19 cellular contexts compared by ENCODE assay signal in genomic region chr19:35120898-35121297, GRCh38. TPM values are rescaled to one million over a fixed set of nuclear protein-coding genes. Genes with fewer than 3 reads are reported as not detected.
A peak's percentile ranks its signal among the peaks of the same experiment; 100 is the strongest.
DNase-seq lines count a peak whose midpoint lies in the region; ATAC-seq, FAIRE-seq and TF ChIP-seq lines count a peak whose summit lies in the region.
"Had no signal": no experiment of that assay in that cellular context is flagged by ENCODE, and none has a peak within 500 bp of the region (broad histone marks: within the 10 kb centered on the region; RNA-seq: fewer than 3 reads in every experiment).

No MANE protein-coding gene starts in this region.

- no peaks in the 10 kb centered on the region for H3K36me3 ChIP-seq in left ventricle myocardium inferior
- peaks cover 0 to 5% of the 10 kb centered on the region in 2 donors for H3K36me3 ChIP-seq in esophagus (ENCODE audit: control insufficient read depth in 2 of 2, insufficient read depth in 2 of 2, low read length in 1 of 2)
- H3K36me3 ChIP-seq in psoas muscle (ENCODE audit: insufficient read depth in 1 of 2, low read depth in 1 of 2): no peaks in the 10 kb centered on the region

- H3K27me3 ChIP-seq in left ventricle myocardium inferior (ENCODE audit: low read depth) (no peaks in the 10 kb centered on the region), esophagus (ENCODE audit: control insufficient read depth in 1 of 2, insufficient read depth in 2 of 2, low read length in 2 of 2) (no peaks in the 10 kb centered on the region), psoas muscle (ENCODE audit: insufficient read depth in 3 of 3, low read length in 2 of 3) (no peaks in the 10 kb centered on the region)

- no peak overlapping the region for H3K4me3 ChIP-seq in left ventricle myocardium inferior
- H3K4me3 ChIP-seq in esophagus (ENCODE audit: low read depth in 1 of 2, low read length in 2 of 2): no peak overlapping the region
- no peak overlapping the region for H3K4me3 ChIP-seq in psoas muscle

- FAIRE-seq in D721Med (lab: Jason Lieb, UNC): no peak

- H3K27ac ChIP-seq in left ventricle myocardium inferior (replicated peaks): peak overlapping the region; percentile 36
- peak overlapping the region; percentile 83 to 91 for H3K27ac ChIP-seq in esophagus (ENCODE audit: low read depth in 2 of 2, low read length in 1 of 2)
- H3K27ac ChIP-seq in psoas muscle: peak overlapping the region; percentile 30

- ATAC-seq in psoas muscle: no peak

- no peak for TF ChIP-seq CTCF in left ventricle myocardium inferior (IDR thresholded peaks at IDR 0.05; ENCODE audit: borderline replicate concordance)
- TF ChIP-seq CTCF in psoas muscle (IDR thresholded peaks at IDR 0.05): no peak
- no peak for TF ChIP-seq CTCF in D721Med (IDR thresholded peaks at IDR 0.05; ENCODE audit: insufficient read depth, missing control alignments)

- WGBS in esophagus, 2 donors: 46 to 67% methylated on average over 7 of the region's 7 CpGs
- 70 to 78% (median 72%) methylated on average over 7 of the region's 7 CpGs for WGBS in psoas muscle, 3 donors

- DNase-seq in left ventricle myocardium inferior (no peak), cardiac septum (ENCODE audit: low spot score) (no peak), psoas muscle (peak in 1 of 2 donors; percentile 56), D721Med (ENCODE audit: insufficient read length, low spot score) (no peak), retina (no peak), OCI-M1 (lab: John Stamatoyannopoulos, UW) (no peak), ureter (ENCODE audit: low spot score) (no peak)
- DNase-seq: 8988T; activated CD4-positive, alpha-beta T cell treated with anti-CD3 and anti-CD28 coated beads for 1 hour; activated T-cell treated with anti-CD3 and anti-CD28 coated beads, Interleukin-2, amount 50 U/mL, for 24 hours; CD8-positive, alpha-beta memory T cell; dermis blood vessel endothelial cell; GDM1; islet precursor cell; NCI-H1417 treated with DMSO at 0.1 percent for 48 hours; NCI-H446; stimulated activated CD8-positive, alpha-beta memory T cell treated with anti-CD3 and anti-CD28 coated beads, Interleukin-4, amount 100 ng/mL, for 48 hours had no signal

- intact Hi-C loops in left ventricle myocardium inferior (cut with micrococcal nuclease): no loop called here
- intact Hi-C loops in cardiac septum (cut with DNase I): no loop called here
- intact Hi-C loops in psoas muscle (cut with DNase I): no loop called here

- H3K9me3 ChIP-seq in left ventricle myocardium inferior (replicated peaks) (no peaks in the 10 kb centered on the region), esophagus (ENCODE audit: control insufficient read depth in 2 of 2, insufficient read depth in 1 of 2, low read depth in 1 of 2, low read length in 1 of 2) (no peaks in the 10 kb centered on the region), psoas muscle (no peaks in the 10 kb centered on the region)

- H3K4me1 ChIP-seq in left ventricle myocardium inferior (peaks cover 31% of the 10 kb centered on the region), esophagus (ENCODE audit: control insufficient read depth in 2 of 2, insufficient read depth in 2 of 2, low read length in 1 of 2) (peaks cover 5 to 43% of the 10 kb centered on the region in 2 donors), psoas muscle (peaks cover 13% of the 10 kb centered on the region)

RNA-seq across cellular contexts. Expression of gene FXYD3, which starts 5.3 kb away (rescaled TPM):
- 1.1 TPM for total RNA-seq in left ventricle myocardium inferior
- not detected for total RNA-seq in cardiac septum
- 100 to 1,000 TPM; 630 to 697 TPM for polyA plus RNA-seq in esophagus
- not detected for total RNA-seq in psoas muscle
- polyA plus RNA-seq in psoas muscle: under 1 TPM; 0.10 to 0.38 (median 0.13) TPM
- total RNA-seq in ureter: 434 TPM
- total RNA-seq: CD8-positive, alpha-beta memory T cell; mononuclear cell had no signal
- polyA plus RNA-seq: CD8-positive, alpha-beta memory T cell had no signal

RNA-seq across cellular contexts. Expression of gene LGI4, which starts 14.0 kb away (rescaled TPM):
- total RNA-seq in left ventricle myocardium inferior (8.4 TPM), cardiac septum (8.1 TPM), psoas muscle (10 to 100 TPM in 3 of 4 donors, 1 to 10 TPM in 1; 3.3 to 22.1 (median 17.3) TPM), ureter (15.5 TPM)
- polyA plus RNA-seq in esophagus (1 to 10 TPM; 6.5 to 10.0 TPM), psoas muscle (10 to 100 TPM in 1 of 3 donors, 1 to 10 TPM in 2; 3.2 to 17.1 (median 9.5) TPM)
- polyA plus RNA-seq: CD8-positive, alpha-beta memory T cell had no signal

RNA-seq across cellular contexts. Expression of gene FXYD1, which starts 17.7 kb away (rescaled TPM):
- 509 TPM for total RNA-seq in left ventricle myocardium inferior
- total RNA-seq in cardiac septum: 613 TPM
- polyA plus RNA-seq in esophagus: 10 to 100 TPM; 13.2 to 21.4 TPM
- 100 to 1,000 TPM; 409 to 860 (median 548) TPM for total RNA-seq in psoas muscle
- polyA plus RNA-seq in psoas muscle: 100 to 1,000 TPM; 210 to 581 (median 299) TPM
- total RNA-seq in ureter: 50.2 TPM
- total RNA-seq: CD8-positive, alpha-beta memory T cell; dermis blood vessel endothelial cell had no signal

RNA-seq across cellular contexts. Expression of gene FXYD7, which starts 22.2 kb away (rescaled TPM):
- total RNA-seq in left ventricle myocardium inferior: not detected
- total RNA-seq in cardiac septum: not detected
- polyA plus RNA-seq in esophagus: under 1 TPM; 0.09 to 0.14 TPM
- total RNA-seq in psoas muscle: under 1 TPM in 3 of 4 donors, not detected in 1; 0.56 to 0.65 (median 0.58) TPM
- under 1 TPM in 1 of 3 donors, not detected in 2; 0.13 TPM for polyA plus RNA-seq in psoas muscle
- total RNA-seq in ureter: 0.62 TPM
- total RNA-seq: dermis blood vessel endothelial cell had no signal

RNA-seq across cellular contexts. Expression of gene FXYD5, which starts 33.6 kb away (rescaled TPM):
- total RNA-seq in left ventricle myocardium inferior (23.4 TPM), cardiac septum (19.0 TPM), psoas muscle (10 to 100 TPM in 3 of 4 donors, 1 to 10 TPM in 1; 9.5 to 14.8 (median 11.7) TPM), ureter (136 TPM)
- polyA plus RNA-seq in esophagus (10 to 100 TPM; 33.5 to 94.9 TPM), psoas muscle (10 to 100 TPM in 2 of 3 donors, 1 to 10 TPM in 1; 6.4 to 19.1 (median 11.5) TPM)

Comparison
In these comparisons a context has a peak if more than half of its experiments do, and no peak if none do; other contexts are left out.
1. H3K27ac ChIP-seq: peak in every context shown above with its lines; median percentile 87 in esophagus; 36 in left ventricle myocardium inferior; 30 in psoas muscle.
2. RNA of gene FXYD3, which starts 5.3 kb away (total RNA-seq): 434 TPM in ureter (single experiment); 1.1 TPM in left ventricle myocardium inferior (single experiment), not detected in cardiac septum (single experiment) and not detected in psoas muscle; every median in the first group is over 100 times any median in the second.